In genomic region chr4:1285790-1286553, GRCh38 we compare ENCODE assay signal across 9 cellular contexts. TPM values are rescaled to one million over a fixed set of nuclear protein-coding genes. Genes with fewer than 3 reads are reported as not detected.
A peak's percentile ranks its signal among the peaks of the same experiment; 100 is the strongest.
DNase-seq lines count a peak whose midpoint lies in the region; ATAC-seq and TF ChIP-seq lines count a peak whose summit lies in the region.
"Had no signal": no experiment of that assay in that cellular context is flagged by ENCODE, and none has a peak within 500 bp of the region (broad histone marks: within the 10 kb centered on the region; RNA-seq: fewer than 3 reads in every experiment).

No MANE protein-coding gene starts in this region.

- TF ChIP-seq EP300 in tibial nerve (IDR thresholded peaks at IDR 0.05): no peak

- DNase-seq in NCI-H82 (lab: John Stamatoyannopoulos, UW) (peak; percentile 42), NCI-H82 treated with DMSO at 0.1 percent for 48 hours (lab: John Stamatoyannopoulos, UW; ENCODE audit: unreplicated experiment) (no peak), NCI-H460 (ENCODE audit: extremely low read depth, low read depth) (peak; percentile 16), amniotic epithelial cell (ENCODE audit: low read depth) (peak; percentile 18), spleen (peak; percentile 76), tibial nerve (ENCODE audit: low spot score in 2 of 2) (no peak), NCI-H2227 treated with DMSO at 0.1 percent for 48 hours (lab: John Stamatoyannopoulos, UW) (no peak)

- TF ChIP-seq CTCF in spleen (IDR thresholded peaks at IDR 0.05 in 8 of 11, conservative IDR thresholded peaks at IDR 0.05 in 3 of 11) (peak in 2 of 11 experiments; percentile 16 to 44), tibial nerve (IDR thresholded peaks at IDR 0.05) (no peak)

- H3K36me3 ChIP-seq in spleen (no peaks in the 10 kb centered on the region), tibial nerve (no peaks in the 10 kb centered on the region)

- no peak overlapping the region for H3K4me3 ChIP-seq in spleen
- H3K4me3 ChIP-seq in tibial nerve: no peak overlapping the region
- H3K4me3 ChIP-seq: BLaER1 had no signal

- H3K27me3 ChIP-seq in spleen (replicated peaks in 1 of 7) (no peaks in the 10 kb centered on the region), tibial nerve (no peaks in the 10 kb centered on the region)
- H3K27me3 ChIP-seq: BLaER1 had no signal

- H3K9me3 ChIP-seq in spleen: peaks cover 0 to 8% (median 6%) of the 10 kb centered on the region in 8 donors
- H3K9me3 ChIP-seq in tibial nerve: no peaks in the 10 kb centered on the region

- TF ChIP-seq POLR2A in spleen (IDR thresholded peaks at IDR 0.05) (no peak), tibial nerve (IDR thresholded peaks at IDR 0.05) (no peak)

- H3K4me1 ChIP-seq in spleen (peaks cover 10 to 20% (median 14%) of the 10 kb centered on the region in 6 donors), tibial nerve (peaks cover 0 to 14% (median 11%) of the 10 kb centered on the region in 4 donors)

- intact Hi-C loops in spleen (cut with DNase I; ENCODE audit: low total_unique reads): no loop called here

- 81 to 94% (median 86%) methylated on average over 15 to 21 of the region's 21 CpGs for WGBS in spleen, 5 donors
- 80 to 88% methylated on average over 19 to 21 of the region's 21 CpGs for WGBS in tibial nerve, 2 donors

- no peak for ATAC-seq in GM19452 (IDR thresholded peaks at IDR 0.05; ENCODE audit: unreplicated experiment)

- H3K27ac ChIP-seq in spleen (no peak overlapping the region), tibial nerve (no peak overlapping the region)
- H3K27ac ChIP-seq: BLaER1 had no signal

RNA-seq across cellular contexts. Expression of gene MAEA, which starts 3.7 kb away (rescaled TPM):
- 29.9 and 32.7 TPM in 2 replicates for total RNA-seq in NCI-H460 (2014; rRNA removed; shearing (Covaris generic))
- polyA plus RNA-seq in NCI-H460 (2014; cell fraction: nucleus; rRNA removed): 64.4 and 95.5 TPM in 2 replicates
- total RNA-seq in spleen: 100 to 1,000 TPM in 1 of 7 donors, 10 to 100 TPM in 6; 64.3 to 112 (median 85.6) TPM
- polyA plus RNA-seq in spleen: 10 to 100 TPM; 46.6 to 76.5 (median 58.8) TPM
- 100 to 1,000 TPM in 1 of 4 donors, 10 to 100 TPM in 3; 66.2 to 140 (median 83.2) TPM for total RNA-seq in tibial nerve

RNA-seq across cellular contexts. Expression of gene CTBP1, which starts 37.0 kb away (rescaled TPM):
- total RNA-seq in NCI-H460 (2014; rRNA removed; shearing (Covaris generic)): 135 and 148 TPM in 2 replicates
- polyA plus RNA-seq in NCI-H460 (2014; cell fraction: nucleus; rRNA removed): 296 and 315 TPM in 2 replicates
- total RNA-seq in spleen (100 to 1,000 TPM; 162 to 226 (median 196) TPM), tibial nerve (100 to 1,000 TPM; 134 to 255 (median 193) TPM)
- 100 to 1,000 TPM; 101 to 176 (median 123) TPM for polyA plus RNA-seq in spleen

Comparison
In these comparisons a context has a peak if more than half of its experiments do, and no peak if none do; other contexts are left out.
1. DNase-seq: peak in NCI-H82 (single experiment), NCI-H460 (single experiment), amniotic epithelial cell (single experiment) and spleen (single experiment); none in NCI-H82 treated with DMSO at 0.1 percent for 48 hours (single experiment), tibial nerve (0 of 2) and NCI-H2227 treated with DMSO at 0.1 percent for 48 hours (single experiment).